In genomic region chr3:30687930-30688570, GRCh38 we compare ENCODE assay signal across 11 cellular contexts.
A peak's percentile ranks its signal among the peaks of the same experiment; 100 is the strongest.
DNase-seq lines count a peak whose midpoint lies in the region; ATAC-seq and TF ChIP-seq lines count a peak whose summit lies in the region.
"Had no signal": no experiment of that assay in that cellular context is flagged by ENCODE, and none has a peak within 500 bp of the region (broad histone marks: within the 10 kb centered on the region; RNA-seq: fewer than 3 reads in every experiment).

No MANE protein-coding gene starts in this region.

- peak overlapping the region; percentile 56 for H4K12ac ChIP-seq in trophoblast cell (ENCODE audit: low read depth, low read length)

- H4K91ac ChIP-seq in trophoblast cell (ENCODE audit: low read depth, low read length) = no peak overlapping the region

- H4K8ac ChIP-seq in trophoblast cell (ENCODE audit: low read depth, low read length) = peak overlapping the region; percentile 39

- no peak overlapping the region for H3K4ac ChIP-seq in trophoblast cell (ENCODE audit: low read depth, low read length)

- peak overlapping the region; percentile 60 for H2BK12ac ChIP-seq in trophoblast cell (ENCODE audit: low read length)

- TF ChIP-seq POLR2A in HCT116 (IDR thresholded peaks at IDR 0.05; ENCODE audit: borderline replicate concordance, extremely low read depth, insufficient read depth, insufficient read length) = no peak

- peaks cover 68% of the 10 kb centered on the region for H3K4me1 ChIP-seq in ACC112 (ENCODE audit: control insufficient read depth, insufficient read depth, low read length, unreplicated experiment)
- peaks cover 36 to 57% of the 10 kb centered on the region in 2 experiments for H3K4me1 ChIP-seq in HCT116 (ENCODE audit: control insufficient read depth in 1 of 2, insufficient read depth in 2 of 2, low read length in 2 of 2)
- peaks cover 9 to 12% of the 10 kb centered on the region in 2 experiments for H3K4me1 ChIP-seq in trophoblast cell (ENCODE audit: control insufficient read depth in 1 of 2, insufficient read depth in 2 of 2, low read length in 2 of 2)

- H2BK5ac ChIP-seq in trophoblast cell (ENCODE audit: low read depth, low read length, poor library complexity) = no peak overlapping the region

- no peak overlapping the region for H3K23ac ChIP-seq in trophoblast cell (ENCODE audit: low read length)

- TF ChIP-seq CTCF in HCT116 (IDR thresholded peaks at IDR 0.05 in 2 of 3, conservative IDR thresholded peaks at IDR 0.05 in 1 of 3; ENCODE audit: borderline replicate concordance in 1 of 3, insufficient read depth in 1 of 3, low read depth in 2 of 3, low read length in 2 of 3) = no peak
- TF ChIP-seq CTCF in coronary artery (IDR thresholded peaks at IDR 0.05) = no peak

- no TSS peak for BruUV-seq in HCT116 (replicated peaks; lab: Mats Ljungman, UMichigan)

- no peak overlapping the region for H2AK5ac ChIP-seq in trophoblast cell (ENCODE audit: low read length)

- H3K4me2 ChIP-seq in HCT116 (ENCODE audit: low read length) = peak overlapping the region; percentile 51
- H3K4me2 ChIP-seq in trophoblast cell (ENCODE audit: low read length) = no peak overlapping the region

- no peak overlapping the region for H3K4me3 ChIP-seq in ACC112 (ENCODE audit: low read depth, low read length)
- H3K4me3 ChIP-seq in HCT116 (replicated peaks in 1 of 2; ENCODE audit: low read depth in 1 of 2, low read length in 2 of 2) = no peak overlapping the region
- H3K4me3 ChIP-seq in coronary artery = no peak overlapping the region
- no peak overlapping the region for H3K4me3 ChIP-seq in trophoblast cell (ENCODE audit: low read depth, low read length)
- H3K4me3 ChIP-seq: ovary had no signal

- H2BK120ac ChIP-seq in trophoblast cell (ENCODE audit: insufficient read depth, low read length, poor library complexity) = peak overlapping the region; percentile 69

- RAD21 ChIA-PET in HCT116 (lab: Charles Lee; ENCODE audit: low non-redundant PET in 1 of 2, low total read pairs in 2 of 2, uncharacterized antibody in 2 of 2, unreplicated experiment in 2 of 2) = interaction anchor here in 1 of 2 experiments (1.7 kb wide), 1 partner anchor 81 kb away, joined by 4 read pairs; the partner anchor contains the start of gene TGFBR2

- intact Hi-C loops in HCT116 (cut with micrococcal nuclease) = no loop called here

- WGBS in trophoblast cell (ENCODE audit: extremely low coverage, insufficient coverage, insufficient read length) = no CpG with 5 or more reads among the region's 8 CpGs

- H3K79me1 ChIP-seq in trophoblast cell (ENCODE audit: low read length) = peaks cover 6% of the 10 kb centered on the region

- CTCF ChIA-PET in HCT116 (lab: Charles Lee) = interaction anchor here (1.2 to 1.5 kb wide), 2 partner anchors 22 to 646 kb away, joined by 3 read pairs; no protein-coding TSS in a partner anchor

- POLR2A ChIA-PET in HCT116 (lab: Charles Lee) = interaction anchor here (1.0 to 1.1 kb wide), 2 partner anchors 9 to 29 kb away, joined by 3 read pairs; no protein-coding TSS in a partner anchor

- TF ChIP-seq RAD21 in HCT116 (IDR thresholded peaks at IDR 0.05; ENCODE audit: low read depth) = no peak

- H3K18ac ChIP-seq in trophoblast cell (ENCODE audit: low read length) = peak overlapping the region; percentile 41

- no peak for ATAC-seq in HCT116

- no peaks in the 10 kb centered on the region for H3K9me2 ChIP-seq in HCT116 (ENCODE audit: insufficient read depth)

- H3K27ac ChIP-seq in ACC112 (ENCODE audit: low read depth, low read length) (peak overlapping the region; percentile 82), HCT116 (ENCODE audit: low read depth, low read length) (peak overlapping the region; percentile 75), coronary artery (peak overlapping the region; percentile 40 to 83), trophoblast cell (ENCODE audit: low read depth, low read length) (peak overlapping the region; percentile 38)
- H3K27ac ChIP-seq: ovary had no signal

- H4K20me1 ChIP-seq in HCT116 (ENCODE audit: insufficient read depth) = no peaks in the 10 kb centered on the region

- DNase-seq in HCT116 (ENCODE audit: low read depth, low spot score) (no peak), coronary artery (ENCODE audit: low spot score) (no peak), trophoblast cell (no peak), NCI-H1048 (lab: John Stamatoyannopoulos, UW) (no peak), NCI-H1105 treated with DMSO at 0.1 percent for 48 hours (lab: John Stamatoyannopoulos, UW) (no peak), midbrain (lab: John Stamatoyannopoulos, UW) (no peak)
- DNase-seq in effector CD4-positive, alpha-beta T cell = no peak
- DNase-seq: DMS 273 treated with DMSO at 0.1 percent for 48 hours, NCI-H1436, ovary had no signal

- H3K79me2 ChIP-seq in ACC112 (ENCODE audit: control insufficient read depth, insufficient read depth, low read length, unreplicated experiment) = peaks cover 50% of the 10 kb centered on the region
- peaks cover 70% of the 10 kb centered on the region for H3K79me2 ChIP-seq in HCT116 (ENCODE audit: insufficient read depth, low read length)
- peaks cover 2% of the 10 kb centered on the region for H3K79me2 ChIP-seq in trophoblast cell (ENCODE audit: control insufficient read depth, insufficient read depth, low read length, poor library complexity)

- H3K27me3 ChIP-seq in ACC112 (ENCODE audit: insufficient read depth, low read length) (no peaks in the 10 kb centered on the region), HCT116 (ENCODE audit: insufficient read depth, low read length) (no peaks in the 10 kb centered on the region), trophoblast cell (ENCODE audit: insufficient read depth, low read length) (no peaks in the 10 kb centered on the region)
- H3K27me3 ChIP-seq: ovary had no signal

- no peak overlapping the region for H3K9ac ChIP-seq in HCT116 (ENCODE audit: low read length)
- H3K9ac ChIP-seq in trophoblast cell (ENCODE audit: low read length) = no peak overlapping the region

- no peak overlapping the region for H3K14ac ChIP-seq in trophoblast cell (ENCODE audit: low read length)

- H2AFZ ChIP-seq in ACC112 (ENCODE audit: low read length, unreplicated experiment) (no peak overlapping the region), HCT116 (ENCODE audit: low read depth, low read length, poor library complexity, severe bottlenecking) (no peak overlapping the region), trophoblast cell (ENCODE audit: insufficient read depth, low read length, poor library complexity) (no peak overlapping the region)

- H3K36me3 ChIP-seq in ACC112 (ENCODE audit: insufficient read depth, low read length) (peaks cover 65% of the 10 kb centered on the region), HCT116 (ENCODE audit: control insufficient read depth in 1 of 2, insufficient read depth in 2 of 2, low read length in 2 of 2) (peaks cover 12 to 49% of the 10 kb centered on the region in 2 experiments; a peak in 2 of 4 replicates), trophoblast cell (ENCODE audit: control insufficient read depth in 1 of 2, insufficient read depth in 2 of 2, low read length in 2 of 2) (peaks cover 14 to 29% of the 10 kb centered on the region in 2 experiments)
- H3K36me3 ChIP-seq: ovary had no signal

- no peaks in the 10 kb centered on the region for H3K9me3 ChIP-seq in HCT116 (ENCODE audit: control insufficient read depth in 1 of 2, insufficient read depth in 1 of 2, low read depth in 1 of 2, low read length in 2 of 2)
- H3K9me3 ChIP-seq in trophoblast cell (ENCODE audit: insufficient read depth, low read depth, low read length) = no peaks in the 10 kb centered on the region
- H3K9me3 ChIP-seq: ovary had no signal

TF ChIP-seq in HCT116, 20 proteins besides CTCF, POLR2A, EP300 and RAD21:
- TF ChIP-seq FOSL1 (IDR thresholded peaks at IDR 0.05; ENCODE audit: low read depth) (no peak), YY1 (IDR thresholded peaks at IDR 0.05; ENCODE audit: extremely low read depth, insufficient replicate concordance, low read depth, low read length) (no peak), ELF1 (IDR thresholded peaks at IDR 0.05; ENCODE audit: borderline replicate concordance, low read depth) (no peak), POLR2AphosphoS5 (IDR thresholded peaks at IDR 0.05; ENCODE audit: low read depth, low read length) (no peak), CEBPB (IDR thresholded peaks at IDR 0.05; ENCODE audit: low read depth) (no peak), ATF3 (IDR thresholded peaks at IDR 0.05) (no peak), ZFX (IDR thresholded peaks at IDR 0.05) (no peak), ZBTB33 (IDR thresholded peaks at IDR 0.05; ENCODE audit: extremely low read depth, insufficient replicate concordance, low read length) (no peak), EZH2phosphoT487 (IDR thresholded peaks at IDR 0.05; ENCODE audit: borderline replicate concordance) (no peak)
